Comparison of ENCODE assay signal across 21 cellular contexts in genomic region chr6:79635179-79635578, GRCh38. TPM values are rescaled to one million over a fixed set of nuclear protein-coding genes. Genes with fewer than 3 reads are reported as not detected.
DNase-seq lines count a peak whose midpoint lies in the region; ATAC-seq, FAIRE-seq and TF ChIP-seq lines count a peak whose summit lies in the region.
"Had no signal": no experiment of that assay in that cellular context is flagged by ENCODE, and none has a peak within 500 bp of the region (broad histone marks: within the 10 kb centered on the region; RNA-seq: fewer than 3 reads in every experiment).

No MANE protein-coding gene starts in this region.

- 63 to 85% (median 72%) methylated on average over 2 of the region's 2 CpGs for WGBS in small intestine, 3 donors
- WGBS in upper lobe of left lung, 2 donors = 47 to 55% methylated on average over 2 of the region's 2 CpGs

- peaks cover 0 to 6% of the 10 kb centered on the region in 2 donors for H3K4me1 ChIP-seq in small intestine (ENCODE audit: control insufficient read depth in 2 of 2, insufficient read depth in 1 of 2, low read depth in 1 of 2, low read length in 1 of 2)
- peaks cover 3 to 30% (median 10%) of the 10 kb centered on the region in 4 donors for H3K4me1 ChIP-seq in upper lobe of left lung

- DNase-seq in H54 (ENCODE audit: insufficient read length, low spot score) = peak; percentile 38
- DNase-seq in RWPE1 (ENCODE audit: low spot score) = peak; percentile 78
- peak; percentile 17 for DNase-seq in fibroblast of mammary gland (ENCODE audit: low read depth)
- peak; percentile 39 for DNase-seq in small intestine
- no peak for DNase-seq in upper lobe of left lung
- DNase-seq in sciatic nerve (ENCODE audit: low spot score) = no peak
- DNase-seq in OCI-M2 (lab: John Stamatoyannopoulos, UW; ENCODE audit: unreplicated experiment) = no peak
- DNase-seq: hippocampal formation; islet precursor cell; natural killer cell; NCI-H187; NCI-H345; stimulated activated CD4-positive, alpha-beta T cell treated with anti-CD3 and anti-CD28 coated beads, Interleukin-2, amount 100 ng/mL, for 48 hours; stimulated activated naive CD8-positive, alpha-beta T cell treated with anti-CD3 and anti-CD28 coated beads, Interleukin-15, amount 100 ng/mL, for 72 hours had no signal

- H3K27me3 ChIP-seq in small intestine (ENCODE audit: control insufficient read depth in 2 of 2, insufficient read depth in 2 of 2, low read length in 2 of 2) (no peaks in the 10 kb centered on the region), upper lobe of left lung (no peaks in the 10 kb centered on the region)
- H3K27me3 ChIP-seq: cardiac muscle cell had no signal

- TF ChIP-seq CTCF in RWPE1 (conservative IDR thresholded peaks at IDR 0.05; ENCODE audit: low read depth) (no peak), fibroblast of mammary gland (conservative IDR thresholded peaks at IDR 0.05; ENCODE audit: control insufficient read depth, insufficient read depth, low read depth, low read length) (no peak), upper lobe of left lung (IDR thresholded peaks at IDR 0.05) (no peak)

- no peak for TF ChIP-seq EP300 in upper lobe of left lung (IDR thresholded peaks at IDR 0.05)

- no peaks in the 10 kb centered on the region for H3K36me3 ChIP-seq in small intestine (ENCODE audit: control insufficient read depth in 2 of 2, insufficient read depth in 2 of 2, low read length in 2 of 2)
- no peaks in the 10 kb centered on the region for H3K36me3 ChIP-seq in upper lobe of left lung
- H3K36me3 ChIP-seq: cardiac muscle cell had no signal

- H3K9me3 ChIP-seq in small intestine (ENCODE audit: control insufficient read depth, low read depth) = no peaks in the 10 kb centered on the region
- no peaks in the 10 kb centered on the region for H3K9me3 ChIP-seq in upper lobe of left lung

- ATAC-seq in HG03280 (IDR thresholded peaks at IDR 0.05; ENCODE audit: unreplicated experiment) (no peak), upper lobe of left lung (ENCODE audit: low FRiP score in 2 of 2) (no peak), sciatic nerve (no peak)
- ATAC-seq: activated T-helper 17 cell treated with anti-CD3 and anti-CD28 coated beads, Interleukin-2, amount 50 U/mL, for 72 hours; GM12878; natural killer cell; stimulated activated naive CD8-positive, alpha-beta T cell treated with anti-CD3 and anti-CD28 coated beads, Interleukin-15, amount 100 ng/mL, for 72 hours had no signal

- H3K4me3 ChIP-seq in fibroblast of mammary gland (ENCODE audit: control insufficient read depth, low read depth, low read length) (no peak overlapping the region), small intestine (ENCODE audit: low read depth in 1 of 2, low read length in 2 of 2) (no peak overlapping the region), upper lobe of left lung (no peak overlapping the region)
- H3K4me3 ChIP-seq: cardiac muscle cell, GM12878, skin epidermis had no signal

- no peak overlapping the region for H3K27ac ChIP-seq in RWPE1
- no peak overlapping the region for H3K27ac ChIP-seq in small intestine (ENCODE audit: low read depth in 1 of 2, low read length in 1 of 2)
- H3K27ac ChIP-seq in upper lobe of left lung = no peak overlapping the region
- H3K27ac ChIP-seq: cardiac muscle cell, HL-60, parathyroid adenoma, skin epidermis had no signal

- POLR2A ChIA-PET in RWPE1 (lab: Yijun Ruan, JAX; ENCODE audit: low non-redundant PET) = no interaction called here

- TF ChIP-seq POLR2A in H54 (IDR thresholded peaks at IDR 0.05; ENCODE audit: low read depth, low read length) = no peak
- TF ChIP-seq POLR2A in upper lobe of left lung (IDR thresholded peaks at IDR 0.05) = no peak

- intact Hi-C loops in sciatic nerve (cut with DNase I) = no loop called here

- CTCF ChIA-PET in RWPE1 (lab: Yijun Ruan, JAX) = interaction anchor here (0.6 to 0.9 kb wide), 4 partner anchors 20 to 41 kb away, joined by 3 to 4 read pairs (median 3); no protein-coding TSS in a partner anchor

- FAIRE-seq in H54 (lab: Jason Lieb, UNC) (peak; percentile 81), small intestine (lab: Jason Lieb, UNC) (no peak)
- FAIRE-seq: GM12878 had no signal

RNA-seq across cellular contexts. Expression of gene SH3BGRL2, which starts 4.0 kb away (rescaled TPM):
- polyA plus RNA-seq in small intestine = 10 to 100 TPM; 31.9 to 41.2 (median 36.3) TPM
- 10 to 100 TPM; 23.6 to 65.8 (median 25.4) TPM for total RNA-seq in upper lobe of left lung
- total RNA-seq in sciatic nerve = 35.9 TPM

Comparison
In these comparisons a context has a peak if more than half of its experiments do, and no peak if none do; other contexts are left out.
1. DNase-seq: peak in H54 (single experiment), RWPE1 (single experiment), fibroblast of mammary gland (single experiment) and small intestine (single experiment); none in upper lobe of left lung (0 of 2), sciatic nerve (single experiment) and OCI-M2 (single experiment).